Comparison of ENCODE assay signal across 16 cellular contexts in genomic region chr16:68291227-68291626, GRCh38. TPM values are rescaled to one million over a fixed set of nuclear protein-coding genes. Genes with fewer than 3 reads are reported as not detected.
DNase-seq lines count a peak whose midpoint lies in the region; ATAC-seq and TF ChIP-seq lines count a peak whose summit lies in the region.
"Had no signal": no experiment of that assay in that cellular context is flagged by ENCODE, and none has a peak within 500 bp of the region (broad histone marks: within the 10 kb centered on the region; RNA-seq: fewer than 3 reads in every experiment).

No MANE protein-coding gene starts in this region.

- DNase-seq in heart right ventricle (no peak), cardiac septum (ENCODE audit: low spot score) (no peak), fibroblast of mammary gland (ENCODE audit: low read depth) (peak; percentile 56), UCSD-AML1 (lab: John Stamatoyannopoulos, UW; ENCODE audit: unreplicated experiment) (no peak), NCI-H187 (lab: John Stamatoyannopoulos, UW) (no peak)
- no peak for DNase-seq in activated CD8-positive, alpha-beta T cell treated with anti-CD3 and anti-CD28 coated beads, Interleukin-2, amount 10 ng/mL, durations not matched to agents 7 days and 5 days
- DNase-seq in stimulated activated naive CD8-positive, alpha-beta T cell treated with anti-CD3 and anti-CD28 coated beads, Interleukin-15, amount 100 ng/mL, for 72 hours, result no peak
- no peak for DNase-seq in stimulated activated naive CD4-positive, alpha-beta T cell (lab: John Stamatoyannopoulos, UW)
- DNase-seq: activated CD8-positive, alpha-beta memory T cell treated with anti-CD3 and anti-CD28 coated beads for 24 hours; adrenal gland; cerebellar nuclear complex; endodermal cell; NCI-H1417 treated with DMSO at 0.1 percent for 48 hours; stimulated activated CD4-positive, alpha-beta T cell treated with anti-CD3 and anti-CD28 coated beads, Interleukin-4, amount 100 ng/mL, for 1 hour; thyroid gland had no signal

- 88 to 89% methylated on average over 4 of the region's 4 CpGs for WGBS in heart right ventricle, 2 donors

- no peaks in the 10 kb centered on the region for H3K9me3 ChIP-seq in heart right ventricle
- H3K9me3 ChIP-seq: adrenal gland, thyroid gland had no signal

- no peaks in the 10 kb centered on the region for H3K27me3 ChIP-seq in heart right ventricle
- H3K27me3 ChIP-seq: adrenal gland, thyroid gland had no signal

- peaks cover 84% of the 10 kb centered on the region for H3K36me3 Mint-ChIP-seq in activated CD8-positive, alpha-beta T cell treated with anti-CD3 and anti-CD28 coated beads, Interleukin-2, amount 10 ng/mL, durations not matched to agents 7 days and 5 days (ENCODE audit: low read depth)

- peak overlapping the region; percentile 84 for H3K27ac Mint-ChIP-seq in activated CD8-positive, alpha-beta T cell treated with anti-CD3 and anti-CD28 coated beads, Interleukin-2, amount 10 ng/mL, durations not matched to agents 7 days and 5 days
- peak overlapping the region; percentile 14 to 92 for H3K27ac Mint-ChIP-seq in stimulated activated naive CD8-positive, alpha-beta T cell treated with anti-CD3 and anti-CD28 coated beads, Interleukin-15, amount 100 ng/mL, for 72 hours
- H3K27ac Mint-ChIP-seq: endodermal cell had no signal

- peaks cover 0 to 88% (median 49%) of the 10 kb centered on the region in 9 donors for H3K36me3 ChIP-seq in heart right ventricle

- H3K4me3 ChIP-seq in heart right ventricle, result no peak overlapping the region
- H3K4me3 ChIP-seq in fibroblast of mammary gland (ENCODE audit: control insufficient read depth, low read depth, low read length), result no peak overlapping the region
- H3K4me3 ChIP-seq: adrenal gland, thyroid gland had no signal

- no peaks in the 10 kb centered on the region for H3K9me3 Mint-ChIP-seq in activated CD8-positive, alpha-beta T cell treated with anti-CD3 and anti-CD28 coated beads, Interleukin-2, amount 10 ng/mL, durations not matched to agents 7 days and 5 days (ENCODE audit: insufficient read depth)
- H3K9me3 Mint-ChIP-seq in stimulated activated naive CD8-positive, alpha-beta T cell treated with anti-CD3 and anti-CD28 coated beads, Interleukin-15, amount 100 ng/mL, for 72 hours, result no peaks in the 10 kb centered on the region
- H3K9me3 Mint-ChIP-seq: endodermal cell had no signal

- H3K4me1 Mint-ChIP-seq in activated CD8-positive, alpha-beta T cell treated with anti-CD3 and anti-CD28 coated beads, Interleukin-2, amount 10 ng/mL, durations not matched to agents 7 days and 5 days (ENCODE audit: low read depth), result peaks cover 69% of the 10 kb centered on the region
- H3K4me1 Mint-ChIP-seq in stimulated activated naive CD8-positive, alpha-beta T cell treated with anti-CD3 and anti-CD28 coated beads, Interleukin-15, amount 100 ng/mL, for 72 hours, result peaks cover 89% of the 10 kb centered on the region

- POLR2A ChIA-PET in activated CD8-positive, alpha-beta T cell treated with anti-CD3 and anti-CD28 coated beads, Interleukin-2, amount 10 ng/mL, durations not matched to agents 7 days and 5 days (lab: Charles Lee), result interaction anchor here (0.9 to 2.7 kb wide), 5 partner anchors 10 to 30 kb away, joined by 3 to 12 read pairs (median 5); partner anchors contain the start of genes PRMT7, SLC7A6 and SLC7A6OS

- no peaks in the 10 kb centered on the region for H3K27me3 Mint-ChIP-seq in activated CD8-positive, alpha-beta T cell treated with anti-CD3 and anti-CD28 coated beads, Interleukin-2, amount 10 ng/mL, durations not matched to agents 7 days and 5 days (ENCODE audit: low read depth)
- no peaks in the 10 kb centered on the region for H3K27me3 Mint-ChIP-seq in stimulated activated naive CD8-positive, alpha-beta T cell treated with anti-CD3 and anti-CD28 coated beads, Interleukin-15, amount 100 ng/mL, for 72 hours

- H3K4me1 ChIP-seq in heart right ventricle, result peaks cover 31 to 70% (median 59%) of the 10 kb centered on the region in 9 donors

- TF ChIP-seq CTCF in heart right ventricle (IDR thresholded peaks at IDR 0.05) (no peak), fibroblast of mammary gland (conservative IDR thresholded peaks at IDR 0.05; ENCODE audit: control insufficient read depth, insufficient read depth, low read depth, low read length) (no peak)

- no peak for ATAC-seq in heart right ventricle
- ATAC-seq in activated CD8-positive, alpha-beta T cell treated with anti-CD3 and anti-CD28 coated beads, Interleukin-2, amount 10 ng/mL, durations not matched to agents 7 days and 5 days, result no peak
- ATAC-seq in stimulated activated naive CD8-positive, alpha-beta T cell treated with anti-CD3 and anti-CD28 coated beads, Interleukin-15, amount 100 ng/mL, for 72 hours, result no peak

- peak overlapping the region in 7 of 10 donors; percentile 71 to 88 (median 82) for H3K27ac ChIP-seq in heart right ventricle

- H3K4me3 Mint-ChIP-seq in activated CD8-positive, alpha-beta T cell treated with anti-CD3 and anti-CD28 coated beads, Interleukin-2, amount 10 ng/mL, durations not matched to agents 7 days and 5 days, result no peak overlapping the region
- H3K4me3 Mint-ChIP-seq in stimulated activated naive CD8-positive, alpha-beta T cell treated with anti-CD3 and anti-CD28 coated beads, Interleukin-15, amount 100 ng/mL, for 72 hours, result peak overlapping the region; percentile 30 to 46
- H3K4me3 Mint-ChIP-seq: endodermal cell had no signal

- intact Hi-C loops in heart right ventricle (cut with DNase I) (no loop called here), cardiac septum (cut with DNase I) (no loop called here)

- CTCF ChIA-PET in activated CD8-positive, alpha-beta T cell treated with anti-CD3 and anti-CD28 coated beads, Interleukin-2, amount 10 ng/mL, durations not matched to agents 7 days and 5 days (lab: Charles Lee), result interaction anchor here (0.6 to 15.7 kb wide), 9 partner anchors 9 to 862 kb away, joined by 3 to 346 read pairs (median 4); partner anchors contain the start of genes PRMT7, SLC7A6 and SLC7A6OS

RNA-seq across cellular contexts. Expression of gene SLC7A6OS, which starts 19.5 kb away (rescaled TPM):
- 10 to 100 TPM in 9 of 10 donors, 1 to 10 TPM in 1; 9.9 to 14.4 (median 12.8) TPM for total RNA-seq in heart right ventricle
- 1 to 10 TPM; 7.3 to 9.6 TPM for polyA plus RNA-seq in heart right ventricle
- 14.5 TPM for total RNA-seq in cardiac septum
- total RNA-seq in activated CD8-positive, alpha-beta T cell treated with anti-CD3 and anti-CD28 coated beads, Interleukin-2, amount 10 ng/mL, durations not matched to agents 7 days and 5 days, result 10 to 100 TPM; 26.3 to 30.7 TPM

RNA-seq across cellular contexts. Expression of gene PRMT7, which starts 19.6 kb away (rescaled TPM):
- total RNA-seq in heart right ventricle, result 10 to 100 TPM; 22.0 to 39.2 (median 30.7) TPM
- polyA plus RNA-seq in heart right ventricle, result 10 to 100 TPM; 18.1 to 57.8 TPM
- total RNA-seq in cardiac septum, result 24.2 TPM
- total RNA-seq in activated CD8-positive, alpha-beta T cell treated with anti-CD3 and anti-CD28 coated beads, Interleukin-2, amount 10 ng/mL, durations not matched to agents 7 days and 5 days, result 10 to 100 TPM; 70.4 to 73.2 TPM

RNA-seq across cellular contexts. Expression of gene SLC7A6, which starts 26.9 kb away (rescaled TPM):
- total RNA-seq in heart right ventricle (10 to 100 TPM; 28.4 to 59.2 (median 42.4) TPM), cardiac septum (42.4 TPM)
- polyA plus RNA-seq in heart right ventricle, result 10 to 100 TPM; 22.6 to 85.6 TPM
- 10 to 100 TPM; 84.1 to 85.0 TPM for total RNA-seq in activated CD8-positive, alpha-beta T cell treated with anti-CD3 and anti-CD28 coated beads, Interleukin-2, amount 10 ng/mL, durations not matched to agents 7 days and 5 days

RNA-seq across cellular contexts. Expression of gene PLA2G15, which starts 46.1 kb away (rescaled TPM):
- total RNA-seq in heart right ventricle, result 10 to 100 TPM; 31.0 to 62.1 (median 44.0) TPM
- 10 to 100 TPM; 33.1 to 33.7 TPM for polyA plus RNA-seq in heart right ventricle
- total RNA-seq in cardiac septum, result 46.7 TPM
- 1 to 10 TPM; 8.6 to 9.4 TPM for total RNA-seq in activated CD8-positive, alpha-beta T cell treated with anti-CD3 and anti-CD28 coated beads, Interleukin-2, amount 10 ng/mL, durations not matched to agents 7 days and 5 days

RNA-seq across cellular contexts. Expression of gene ESRP2, which starts 55.3 kb away (rescaled TPM):
- 1 to 10 TPM in 1 of 10 donors, under 1 TPM in 9; 0.07 to 1.0 (median 0.44) TPM for total RNA-seq in heart right ventricle
- under 1 TPM; 0.25 to 0.66 TPM for polyA plus RNA-seq in heart right ventricle
- not detected for total RNA-seq in cardiac septum
- total RNA-seq in activated CD8-positive, alpha-beta T cell treated with anti-CD3 and anti-CD28 coated beads, Interleukin-2, amount 10 ng/mL, durations not matched to agents 7 days and 5 days, result under 1 TPM in 1 of 2 experiments, not detected in 1; 0.18 TPM
- total RNA-seq: SK-MEL-5 had no signal
